In genomic region chr6:144139817-144140216, GRCh38 we compare ENCODE assay signal across 22 cellular contexts.
"Had no signal": no experiment of that assay in that cellular context is flagged by ENCODE, and none has a peak within 500 bp of the region (broad histone marks: within the 10 kb centered on the region; RNA-seq: fewer than 3 reads in every experiment).

No MANE protein-coding gene starts in this region.

- H3K27me3 ChIP-seq: foreskin keratinocyte, right lobe of liver, stomach, transverse colon had no signal

- H3K27ac Mint-ChIP-seq: endodermal cell, nephron had no signal

- H3K4me3 ChIP-seq: coronary artery, psoas muscle, right lobe of liver, thoracic aorta, transverse colon had no signal

- H3K4me1 ChIP-seq: foreskin keratinocyte, parathyroid adenoma, psoas muscle, stomach, transverse colon had no signal

- H3K9me3 ChIP-seq: psoas muscle, right lobe of liver, thoracic aorta, transverse colon had no signal

- DNase-seq: effector CD4-positive, alpha-beta T cell; endodermal cell; erythroblast; foreskin keratinocyte; hippocampal formation; left colon; mesendoderm; naive B cell; psoas muscle; retina; right lobe of liver; stimulated activated CD4-positive, alpha-beta T cell treated with anti-CD3 and anti-CD28 coated beads, Interleukin-15, amount 100 ng/mL, for 24 hours; stimulated activated CD4-positive, alpha-beta T cell treated with anti-CD3 and anti-CD28 coated beads, Interleukin-1b, Interleukin-23, amount 100 ng/mL, for 48 hours; stimulated activated CD4-positive, alpha-beta T cell treated with anti-CD3 and anti-CD28 coated beads, Interleukin-4, amount 100 ng/mL, for 24 hours; stimulated activated naive CD4-positive, alpha-beta T cell; stomach; substantia nigra; transverse colon had no signal

- H3K27ac ChIP-seq: coronary artery, foreskin keratinocyte, parathyroid adenoma, psoas muscle, right lobe of liver, thoracic aorta, transverse colon had no signal

- H3K36me3 ChIP-seq: right lobe of liver, stomach, thoracic aorta, transverse colon had no signal

- H3K9me3 Mint-ChIP-seq: endodermal cell had no signal

- H3K4me3 Mint-ChIP-seq: endodermal cell, nephron had no signal

- H3K36me3 Mint-ChIP-seq: naive B cell had no signal

- H3K4me1 Mint-ChIP-seq: endodermal cell, naive B cell, nephron had no signal

- ATAC-seq: foreskin keratinocyte, left colon, psoas muscle, right lobe of liver had no signal
